Comparison of ENCODE assay signal across 1 cellular context in genomic region chr15:58053236-58054153, GRCh38.
TF ChIP-seq lines count a peak whose summit lies in the region.

No MANE protein-coding gene starts in this region.

TF ChIP-seq in HEK293, 187 proteins besides CTCF, POLR2A, EP300 and RAD21 (continued from another document and continues in another):
- TF ChIP-seq TSHZ1 (tag by site-specific recombination; IDR thresholded peaks at IDR 0.05; ENCODE audit: borderline replicate concordance) = peak; percentile 82
- TF ChIP-seq HOXC10 (CRISPR knock-in tag; IDR thresholded peaks at IDR 0.05) = no peak
- TF ChIP-seq ZNF18 (tag by site-specific recombination; IDR thresholded peaks at IDR 0.05) = peak; percentile 87
- peak; percentile 84 for TF ChIP-seq INSM2 (tag by site-specific recombination; IDR thresholded peaks at IDR 0.05)
- no peak for TF ChIP-seq ZNF776 (tag by site-specific recombination; IDR thresholded peaks at IDR 0.05; ENCODE audit: borderline replicate concordance)
- no peak for TF ChIP-seq ZNF292 (tag by site-specific recombination; IDR thresholded peaks at IDR 0.05; ENCODE audit: borderline replicate concordance, low read depth)
- TF ChIP-seq ZNF549 (tag by site-specific recombination; IDR thresholded peaks at IDR 0.05) = no peak
- no peak for TF ChIP-seq GLI4 (tag by site-specific recombination; IDR thresholded peaks at IDR 0.05)
- TF ChIP-seq YY2 (tag by site-specific recombination; IDR thresholded peaks at IDR 0.05) = no peak
- TF ChIP-seq ZFP37 (tag by site-specific recombination; IDR thresholded peaks at IDR 0.05) = no peak
- peak; percentile 49; the same call in 1 of the 2 replicates for TF ChIP-seq YY1 (tag by site-specific recombination; IDR thresholded peaks at IDR 0.05)
- 0 out of 2 replicates have a peak, but pooled peaks have one; percentile 67 for TF ChIP-seq SCRT1 (tag by site-specific recombination; IDR thresholded peaks at IDR 0.05; ENCODE audit: borderline replicate concordance)
- no peak for TF ChIP-seq ZNF518A (tag by site-specific recombination; conservative IDR thresholded peaks at IDR 0.05; ENCODE audit: low read depth)
- peak; percentile 65 for TF ChIP-seq PATZ1 (tag by site-specific recombination; IDR thresholded peaks at IDR 0.05)
- TF ChIP-seq ZNF837 (tag by site-specific recombination; IDR thresholded peaks at IDR 0.05) = no peak
- TF ChIP-seq ZNF155 (tag by site-specific recombination; IDR thresholded peaks at IDR 0.05) = no peak
- TF ChIP-seq ZNF561 (tag by site-specific recombination; IDR thresholded peaks at IDR 0.05; ENCODE audit: borderline replicate concordance) = 0 out of 2 replicates have a peak, but pooled peaks have one; percentile 45
- TF ChIP-seq ZBTB20 (tag by site-specific recombination; IDR thresholded peaks at IDR 0.05) = no peak
- no peak for TF ChIP-seq ZNF239 (tag by site-specific recombination; IDR thresholded peaks at IDR 0.05)
- TF ChIP-seq GFI1B (tag by site-specific recombination; IDR thresholded peaks at IDR 0.05) = peak; percentile 98
- no peak for TF ChIP-seq ZNF624 (tag by site-specific recombination; IDR thresholded peaks at IDR 0.05)
- TF ChIP-seq ZFP41 (tag by site-specific recombination; IDR thresholded peaks at IDR 0.05; ENCODE audit: borderline replicate concordance) = no peak
- no peak for TF ChIP-seq AEBP2 (tag by site-specific recombination; IDR thresholded peaks at IDR 0.05; ENCODE audit: borderline replicate concordance)
- TF ChIP-seq ZNF248 (tag by site-specific recombination; IDR thresholded peaks at IDR 0.05) = no peak
- TF ChIP-seq ZNF302 (tag by site-specific recombination; IDR thresholded peaks at IDR 0.05; ENCODE audit: low read depth) = no peak
- no peak for TF ChIP-seq ZNF830 (tag by site-specific recombination; IDR thresholded peaks at IDR 0.05; ENCODE audit: low read depth)
- TF ChIP-seq ZNF223 (tag by site-specific recombination; IDR thresholded peaks at IDR 0.05) = no peak
- TF ChIP-seq ZEB2 (tag by site-specific recombination; IDR thresholded peaks at IDR 0.05) = peak; percentile 51
- TF ChIP-seq ZNF202 (tag by site-specific recombination; IDR thresholded peaks at IDR 0.05; ENCODE audit: borderline replicate concordance) = no peak
- no peak for TF ChIP-seq ZFP69B (tag by site-specific recombination; IDR thresholded peaks at IDR 0.05)
- no peak for TF ChIP-seq ZNF211 (tag by site-specific recombination; IDR thresholded peaks at IDR 0.05; ENCODE audit: low read depth)
- TF ChIP-seq IKZF3 (tag by site-specific recombination; IDR thresholded peaks at IDR 0.05) = no peak; the same call in 1 of the 2 replicates
- no peak for TF ChIP-seq ZNF701 (tag by site-specific recombination; IDR thresholded peaks at IDR 0.05)
- TF ChIP-seq TRIM28 (IDR thresholded peaks at IDR 0.05; ENCODE audit: borderline replicate concordance, low read length) = no peak
- 0 out of 2 replicates have a peak, but pooled peaks have one; percentile 56 for TF ChIP-seq ZNF501 (tag by site-specific recombination; IDR thresholded peaks at IDR 0.05)
- TF ChIP-seq ZNF530 (tag by site-specific recombination; IDR thresholded peaks at IDR 0.05; ENCODE audit: low read depth) = no peak
- TF ChIP-seq ZNF544 (tag by site-specific recombination; IDR thresholded peaks at IDR 0.05) = no peak
- TF ChIP-seq ZNF175 (tag by site-specific recombination; IDR thresholded peaks at IDR 0.05) = no peak
- no peak for TF ChIP-seq PBX3 (CRISPR knock-in tag; IDR thresholded peaks at IDR 0.05)
- TF ChIP-seq ZNF639 (tag by site-specific recombination; IDR thresholded peaks at IDR 0.05) = no peak; the same call in 1 of the 2 replicates
- TF ChIP-seq ZNF777 (tag by site-specific recombination; IDR thresholded peaks at IDR 0.05; ENCODE audit: borderline replicate concordance) = no peak
- no peak for TF ChIP-seq ZNF324 (tag by site-specific recombination; IDR thresholded peaks at IDR 0.05)
- TF ChIP-seq ZBTB1 (tag by site-specific recombination; IDR thresholded peaks at IDR 0.05) = 0 out of 2 replicates have a peak, but pooled peaks have one; percentile 49
- peak; percentile 88 for TF ChIP-seq ZBTB17 (tag by site-specific recombination; IDR thresholded peaks at IDR 0.05)
- no peak for TF ChIP-seq ZNF311 (tag by site-specific recombination; IDR thresholded peaks at IDR 0.05; ENCODE audit: borderline replicate concordance)
